9 cellular contexts compared by ENCODE assay signal in genomic region chr5:113806250-113806649, GRCh38.
DNase-seq lines count a peak whose midpoint lies in the region; ATAC-seq and TF ChIP-seq lines count a peak whose summit lies in the region.
"Had no signal": no experiment of that assay in that cellular context is flagged by ENCODE, and none has a peak within 500 bp of the region (broad histone marks: within the 10 kb centered on the region; RNA-seq: fewer than 3 reads in every experiment).

No MANE protein-coding gene starts in this region.

- H3K4me3 ChIP-seq in AG10803 (ENCODE audit: low read length) (peak overlapping the region; percentile 32), LNCaP clone FGC (ENCODE audit: low read depth, low read length) (no peak overlapping the region), dorsolateral prefrontal cortex (peak overlapping the region in 12 of 59 donors; percentile 2 to 23 (median 16)), muscle layer of colon (ENCODE audit: low read depth in 1 of 2, low read length in 2 of 2) (peak overlapping the region in 1 of 2 donors; percentile 46), lower leg skin (ENCODE audit: low read depth, poor library complexity, severe bottlenecking) (no peak overlapping the region)
- H3K4me3 ChIP-seq: K562 had no signal

- H3K27me3 ChIP-seq in dorsolateral prefrontal cortex (peaks cover 0 to 2% (median 0%) of the 10 kb centered on the region in 45 donors), muscle layer of colon (ENCODE audit: control insufficient read depth in 1 of 2, insufficient read depth in 2 of 2, low read length in 2 of 2) (no peaks in the 10 kb centered on the region)

- WGBS in lower leg skin, 2 donors: 22 to 23% methylated on average over 3 of the region's 3 CpGs

- TF ChIP-seq POLR2A in lower leg skin (IDR thresholded peaks at IDR 0.05): no peak

- no peaks in the 10 kb centered on the region for H3K9me3 ChIP-seq in muscle layer of colon (ENCODE audit: low read length)

- peak overlapping the region in 5 of 59 donors; percentile 16 to 71 (median 54) for H3K27ac ChIP-seq in dorsolateral prefrontal cortex
- H3K27ac ChIP-seq in muscle layer of colon (ENCODE audit: low read depth, low read length): peak overlapping the region; percentile 29

- no peaks in the 10 kb centered on the region for H3K36me3 ChIP-seq in muscle layer of colon (ENCODE audit: insufficient read depth, low read length)

- ATAC-seq in GM21786 (IDR thresholded peaks at IDR 0.05; ENCODE audit: unreplicated experiment): no peak
- ATAC-seq in HG03432 (IDR thresholded peaks at IDR 0.05; ENCODE audit: unreplicated experiment): no peak
- ATAC-seq in HG02981 (IDR thresholded peaks at IDR 0.05; ENCODE audit: unreplicated experiment): no peak
- ATAC-seq: K562 had no signal

- H3K4me1 ChIP-seq in muscle layer of colon (ENCODE audit: insufficient read depth, low read length): peaks cover 23% of the 10 kb centered on the region

- TF ChIP-seq CTCF in AG10803 (conservative IDR thresholded peaks at IDR 0.05; ENCODE audit: low read length): peak; percentile 72
- TF ChIP-seq CTCF in LNCaP clone FGC (IDR thresholded peaks at IDR 0.05; ENCODE audit: control insufficient read depth, extremely low read depth, insufficient read depth): peak; percentile 81
- TF ChIP-seq CTCF in dorsolateral prefrontal cortex (IDR thresholded peaks at IDR 0.05 in 54 of 56, conservative IDR thresholded peaks at IDR 0.05 in 2 of 56; ENCODE audit: low read depth in 1 of 56, partially characterized antibody in 56 of 56): peak in 47 of 56 donors; percentile 14 to 70 (median 45)
- TF ChIP-seq CTCF in lower leg skin (IDR thresholded peaks at IDR 0.05): no peak

- H3K9ac ChIP-seq in muscle layer of colon (ENCODE audit: low read length): no peak overlapping the region

- peak; percentile 64 for DNase-seq in AG10803 (ENCODE audit: low read depth)
- DNase-seq in LNCaP clone FGC (ENCODE audit: low read depth): peak; percentile 10
- no peak for DNase-seq in dorsolateral prefrontal cortex
- DNase-seq in lower leg skin (ENCODE audit: low spot score in 2 of 2): no peak

- intact Hi-C loops in dorsolateral prefrontal cortex (cut with DNase I): no loop called here
- intact Hi-C loops in lower leg skin (cut with DNase I; ENCODE audit: low total_unique reads): no loop called here

Comparison
In these comparisons a context has a peak if more than half of its experiments do, and no peak if none do; other contexts are left out.
1. DNase-seq: peak in AG10803 (single experiment) and LNCaP clone FGC (single experiment); none in dorsolateral prefrontal cortex (0 of 10) and lower leg skin (0 of 2).
2. CTCF ChIP-seq: peak in AG10803 (single experiment), LNCaP clone FGC (single experiment) and dorsolateral prefrontal cortex (47 of 56); none in lower leg skin (0 of 3).